In genomic region chr3:42032693-42033349, GRCh38 we compare ENCODE assay signal across 8 cellular contexts. TPM values are rescaled to one million over a fixed set of nuclear protein-coding genes. Genes with fewer than 3 reads are reported as not detected.
DNase-seq lines count a peak whose midpoint lies in the region; ATAC-seq, FAIRE-seq and TF ChIP-seq lines count a peak whose summit lies in the region.

No MANE protein-coding gene starts in this region.

- ATAC-seq in GM23338 (peak; percentile 40), naive B cell (ENCODE audit: low read depth in 2 of 2) (no peak), GM21529 (IDR thresholded peaks at IDR 0.05; ENCODE audit: unreplicated experiment) (no peak), PC-3 (no peak), GM19324 (IDR thresholded peaks at IDR 0.05; ENCODE audit: low FRiP score, unreplicated experiment) (no peak)

- H4K20me1 ChIP-seq in GM23338 (replicated peaks; ENCODE audit: insufficient read depth) (no peaks in the 10 kb centered on the region), PC-3 (ENCODE audit: low read length) (no peaks in the 10 kb centered on the region; the same call in 1 of the 2 replicates)

- peaks cover 7% of the 10 kb centered on the region; the same call in 2 of the 3 replicates for H3K9me3 Mint-ChIP-seq in GM23338
- peaks cover 0 to 5% (median 0%) of the 10 kb centered on the region in 7 donors for H3K9me3 Mint-ChIP-seq in naive B cell

- H3K4me2 ChIP-seq in GM23338 (no peak overlapping the region), PC-3 (ENCODE audit: low read length) (no peak overlapping the region)

- H3K79me2 ChIP-seq in GM23338 (replicated peaks; ENCODE audit: insufficient read depth) (peaks cover 42% of the 10 kb centered on the region), PC-3 (ENCODE audit: low read length) (peaks cover 32% of the 10 kb centered on the region)

- H3K36me3 Mint-ChIP-seq in GM23338 (ENCODE audit: low read depth), result peaks cover 20% of the 10 kb centered on the region; the same call in 1 of the 3 replicates
- H3K36me3 Mint-ChIP-seq in naive B cell, result peaks cover 18 to 29% of the 10 kb centered on the region in 2 donors

- no peaks in the 10 kb centered on the region for H3K9me3 ChIP-seq in PC-3 (ENCODE audit: low read length)

- H3F3A ChIP-seq in GM23338 (replicated peaks; ENCODE audit: low read depth) (no peaks in the 10 kb centered on the region), PC-3 (ENCODE audit: low read length, unreplicated experiment) (peaks cover 4% of the 10 kb centered on the region)

- H3K27me3 Mint-ChIP-seq in GM23338 (ENCODE audit: insufficient read depth, low read depth, poor library complexity), result peaks cover 5% of the 10 kb centered on the region
- no peaks in the 10 kb centered on the region for H3K27me3 Mint-ChIP-seq in naive B cell

- H2AFZ ChIP-seq in GM23338, result no peak overlapping the region
- H2AFZ ChIP-seq in PC-3 (ENCODE audit: low read length), result no peak overlapping the region

- H3K4me1 Mint-ChIP-seq in GM23338 (peaks cover 36% of the 10 kb centered on the region), naive B cell (peaks cover 72 to 95% (median 91%) of the 10 kb centered on the region in 3 donors)

- BruUV-seq in PC-3 (replicated peaks; lab: Mats Ljungman, UMichigan), result no TSS peak

- H3K27ac ChIP-seq in GM23338 (ENCODE audit: low read depth) (peak overlapping the region; percentile 28; the same call in 1 of the 2 replicates), PC-3 (ENCODE audit: low read length) (no peak overlapping the region)

- H3K9ac ChIP-seq in PC-3 (ENCODE audit: low read length), result no peak overlapping the region

- POLR2A ChIA-PET in PC-3 (lab: Charles Lee; ENCODE audit: unreplicated experiment), result no interaction called here

- no peak for DNase-seq in GM23338 (ENCODE audit: low spot score)
- DNase-seq in NCI-H82 treated with DMSO at 0.1 percent for 48 hours (lab: John Stamatoyannopoulos, UW; ENCODE audit: unreplicated experiment), result peak; percentile 87
- DNase-seq in naive B cell, result no peak
- no peak for DNase-seq in OCI-M2 (lab: John Stamatoyannopoulos, UW; ENCODE audit: unreplicated experiment)
- DNase-seq in PC-3, result no peak

- H3K4me3 Mint-ChIP-seq in GM23338 (no peak overlapping the region), naive B cell (no peak overlapping the region)

- intact Hi-C loops in PC-3 (cut with micrococcal nuclease), result no loop called here

- H3K27me3 ChIP-seq in GM23338 (ENCODE audit: insufficient read depth), result no peaks in the 10 kb centered on the region
- H3K27me3 ChIP-seq in PC-3 (ENCODE audit: low read length), result no peaks in the 10 kb centered on the region

- H3K27ac Mint-ChIP-seq in GM23338, result peak overlapping the region; percentile 75; the same call in 1 of the 2 replicates
- H3K27ac Mint-ChIP-seq in naive B cell, result peak overlapping the region; percentile 16 to 86 (median 74)

- FAIRE-seq in endometrium (lab: Jason Lieb, UNC), result peak; percentile 60

- H3K4me1 ChIP-seq in GM23338 (ENCODE audit: insufficient read depth), result peaks cover 23% of the 10 kb centered on the region
- peaks cover 21% of the 10 kb centered on the region for H3K4me1 ChIP-seq in PC-3 (ENCODE audit: insufficient read depth, low read length)

- H3K9me2 ChIP-seq in GM23338 (ENCODE audit: insufficient read depth), result no peaks in the 10 kb centered on the region
- H3K9me2 ChIP-seq in PC-3 (replicated peaks; ENCODE audit: low read length), result no peaks in the 10 kb centered on the region

- H3K4me3 ChIP-seq in GM23338 (no peak overlapping the region), PC-3 (ENCODE audit: low read length) (no peak overlapping the region)

- H3K36me3 ChIP-seq in GM23338 (ENCODE audit: insufficient read depth) (no peaks in the 10 kb centered on the region), PC-3 (ENCODE audit: low read depth, low read length) (no peaks in the 10 kb centered on the region)

- CTCF ChIA-PET in PC-3 (lab: Charles Lee), result no interaction called here

- TF ChIP-seq CTCF in GM23338 (conservative IDR thresholded peaks at IDR 0.05; ENCODE audit: low read depth in 2 of 2) (no peak), PC-3 (conservative IDR thresholded peaks at IDR 0.05; ENCODE audit: low read depth, low read length) (no peak)

TF ChIP-seq in GM23338, 12 proteins besides CTCF, POLR2A, EP300 and RAD21 (continues in another document):
- TF ChIP-seq ETS1 (IDR thresholded peaks at IDR 0.05) (no peak), JUNB (IDR thresholded peaks at IDR 0.05; ENCODE audit: unreplicated experiment) (no peak), EZH2 (IDR thresholded peaks at IDR 0.05; ENCODE audit: low read depth, unreplicated experiment) (no peak), POLR2AphosphoS5 (IDR thresholded peaks at IDR 0.05; ENCODE audit: low read depth) (no peak), ZNF331 (CRISPR knock-in tag; IDR thresholded peaks at IDR 0.05; ENCODE audit: low read depth) (no peak), NANOG (IDR thresholded peaks at IDR 0.05; ENCODE audit: borderline replicate concordance) (no peak), STAT1 (IDR thresholded peaks at IDR 0.05; ENCODE audit: unreplicated experiment) (no peak), ZNF114 (CRISPR knock-in tag; IDR thresholded peaks at IDR 0.05) (no peak), REST (IDR thresholded peaks at IDR 0.05; ENCODE audit: unreplicated experiment) (no peak), CREB1 (CRISPR knock-in tag; IDR thresholded peaks at IDR 0.05; ENCODE audit: low read depth) (no peak)

RNA-seq across cellular contexts. Expression of gene TRAK1, which starts 58.3 kb away (rescaled TPM):
- total RNA-seq in GM23338 (2014; rRNA removed; shearing (Covaris generic)), result 47.4 and 50.1 TPM in 2 replicates
- polyA plus RNA-seq in GM23338 (2016; fragmentation: Nextera tagmentation; extraction: Ambion mirVana), result 12.2 and 13.4 TPM in 2 replicates
- polyA plus RNA-seq in naive B cell (ENCODE audit: low read depth in 6 of 6), result 10 to 100 TPM; 20.5 to 54.1 (median 28.4) TPM
- 23.4 and 29.0 TPM in 2 replicates for total RNA-seq in PC-3 (2014; rRNA removed)
